ENCODE assay signal across 22 cellular contexts in genomic region chr12:93151079-93151759, GRCh38.
A peak's percentile ranks its signal among the peaks of the same experiment; 100 is the strongest.
DNase-seq lines count a peak whose midpoint lies in the region; ATAC-seq and TF ChIP-seq lines count a peak whose summit lies in the region.
"Had no signal": no experiment of that assay in that cellular context is flagged by ENCODE, and none has a peak within 500 bp of the region (broad histone marks: within the 10 kb centered on the region; RNA-seq: fewer than 3 reads in every experiment).

No MANE protein-coding gene starts in this region.

- no peak overlapping the region for H3K27ac ChIP-seq in left ventricle myocardium inferior (replicated peaks)

- no peaks in the 10 kb centered on the region for H3K27me3 ChIP-seq in left ventricle myocardium inferior (ENCODE audit: low read depth)
- H3K27me3 ChIP-seq: BE2C had no signal

- no peak for TF ChIP-seq CTCF in progenitor cell of endocrine pancreas (IDR thresholded peaks at IDR 0.05; ENCODE audit: unreplicated experiment)
- TF ChIP-seq CTCF in left ventricle myocardium inferior (IDR thresholded peaks at IDR 0.05; ENCODE audit: borderline replicate concordance) = no peak

- H3K4me3 ChIP-seq in left ventricle myocardium inferior = no peak overlapping the region

- no peaks in the 10 kb centered on the region for H3K27me3 Mint-ChIP-seq in progenitor cell of endocrine pancreas

- DNase-seq in DMS53 (lab: John Stamatoyannopoulos, UW) (peak; percentile 53), DMS53 treated with DMSO at 0.1 percent for 48 hours (lab: John Stamatoyannopoulos, UW; ENCODE audit: unreplicated experiment) (no peak), NCI-H774 (lab: John Stamatoyannopoulos, UW) (peak; percentile 38), left lobe of liver (ENCODE audit: low spot score) (no peak), progenitor cell of endocrine pancreas (ENCODE audit: low spot score, unreplicated experiment) (no peak), ecto neural progenitor cell (ENCODE audit: low spot score) (no peak), left ventricle myocardium inferior (no peak)
- no peak for DNase-seq in activated CD8-positive, alpha-beta memory T cell treated with anti-CD3 and anti-CD28 coated beads, Interleukin-2, amount 50 U/mL, for 4 hours
- DNase-seq: 8988T; ACHN; BE2C; Calu3; CD8-positive, alpha-beta memory T cell; KBM-7; MV-4-11; NCI-H1105 treated with DMSO at 0.1 percent for 48 hours; NCI-H146; NCI-H2107; NCI-H446; NCI-H524 treated with DMSO at 0.1 percent for 48 hours; PC-3 had no signal

- intact Hi-C loops in left ventricle myocardium inferior (cut with micrococcal nuclease) = no loop called here

- no peaks in the 10 kb centered on the region for H3K4me1 ChIP-seq in left ventricle myocardium inferior
- H3K4me1 ChIP-seq: BE2C had no signal

- no peaks in the 10 kb centered on the region for H3K9me3 ChIP-seq in left ventricle myocardium inferior (replicated peaks)
- H3K9me3 ChIP-seq: BE2C had no signal

- no peak overlapping the region for H3K4me3 Mint-ChIP-seq in progenitor cell of endocrine pancreas (ENCODE audit: low read depth)
- H3K4me3 Mint-ChIP-seq: CD14-positive monocyte; CD8-positive, alpha-beta memory T cell had no signal

- H3K36me3 Mint-ChIP-seq in progenitor cell of endocrine pancreas (ENCODE audit: insufficient read depth) = no peaks in the 10 kb centered on the region
- H3K36me3 Mint-ChIP-seq: CD14-positive monocyte; CD8-positive, alpha-beta memory T cell had no signal

- H3K9me3 Mint-ChIP-seq in progenitor cell of endocrine pancreas (ENCODE audit: low read depth) = no peaks in the 10 kb centered on the region

- peak; percentile 75 for ATAC-seq in left lobe of liver
- ATAC-seq: PC-3 had no signal

- H3K36me3 ChIP-seq in left ventricle myocardium inferior = no peaks in the 10 kb centered on the region
- H3K36me3 ChIP-seq: BE2C had no signal

- peaks cover 53% of the 10 kb centered on the region for H3K4me1 Mint-ChIP-seq in progenitor cell of endocrine pancreas (ENCODE audit: low read depth)
- H3K4me1 Mint-ChIP-seq: CD8-positive, alpha-beta memory T cell had no signal

- peak overlapping the region; percentile 54 for H3K27ac Mint-ChIP-seq in progenitor cell of endocrine pancreas
- H3K27ac Mint-ChIP-seq: CD14-positive monocyte; CD8-positive, alpha-beta memory T cell had no signal

Comparison
In these comparisons a context has a peak if more than half of its experiments do, and no peak if none do; other contexts are left out.
1. DNase-seq: peak in DMS53 (single experiment) and NCI-H774 (single experiment); none in DMS53 treated with DMSO at 0.1 percent for 48 hours (single experiment), left lobe of liver (single experiment), progenitor cell of endocrine pancreas (single experiment), activated CD8-positive, alpha-beta memory T cell treated with anti-CD3 and anti-CD28 coated beads, Interleukin-2, amount 50 U/mL, for 4 hours (single experiment), ecto neural progenitor cell (single experiment) and left ventricle myocardium inferior (single experiment).